ENCODE assay signal across 36 cellular contexts in genomic region chr3:59167756-59168155, GRCh38.
"Had no signal": no experiment of that assay in that cellular context is flagged by ENCODE, and none has a peak within 500 bp of the region (broad histone marks: within the 10 kb centered on the region; RNA-seq: fewer than 3 reads in every experiment).

No MANE protein-coding gene starts in this region.

- H3K36me3 ChIP-seq: MG63 had no signal

- DNase-seq: Karpas-422, Kasumi-1, MG63, MM.1S, MV-4-11, NCI-H1048, NCI-H1092, NCI-H1092 treated with DMSO at 0.1 percent for 48 hours, NCI-H1105, NCI-H1105 treated with DMSO at 0.1 percent for 48 hours, NCI-H1417, NCI-H1436, NCI-H1436 treated with DMSO at 0.1 percent for 48 hours, NCI-H146, NCI-H1694, NCI-H1694 treated with DMSO at 0.1 percent for 48 hours, NCI-H187, NCI-H187 treated with DMSO at 0.1 percent for 48 hours, NCI-H1930, NCI-H2029, NCI-H2029 treated with DMSO at 0.1 percent for 48 hours, NCI-H2081, NCI-H2081 treated with DMSO at 0.1 percent for 48 hours, NCI-H2107, NCI-H2171, NCI-H2171 treated with DMSO at 0.1 percent for 48 hours, NCI-H2227 treated with DMSO at 0.1 percent for 48 hours, NCI-H226, NCI-H345, NCI-H446, NCI-H446 treated with DMSO at 0.1 percent for 48 hours, NCI-H510A, NCI-H510A treated with DMSO at 0.1 percent for 48 hours, NCI-H524, NCI-H524 treated with DMSO at 0.1 percent for 48 hours, NCI-H526 had no signal

- H3K27me3 ChIP-seq: MG63 had no signal

- H3K9me3 ChIP-seq: MG63 had no signal

- H3K4me3 ChIP-seq: MG63 had no signal
